ENCODE assay signal across 1 cellular context in the genomic region with DNA sequence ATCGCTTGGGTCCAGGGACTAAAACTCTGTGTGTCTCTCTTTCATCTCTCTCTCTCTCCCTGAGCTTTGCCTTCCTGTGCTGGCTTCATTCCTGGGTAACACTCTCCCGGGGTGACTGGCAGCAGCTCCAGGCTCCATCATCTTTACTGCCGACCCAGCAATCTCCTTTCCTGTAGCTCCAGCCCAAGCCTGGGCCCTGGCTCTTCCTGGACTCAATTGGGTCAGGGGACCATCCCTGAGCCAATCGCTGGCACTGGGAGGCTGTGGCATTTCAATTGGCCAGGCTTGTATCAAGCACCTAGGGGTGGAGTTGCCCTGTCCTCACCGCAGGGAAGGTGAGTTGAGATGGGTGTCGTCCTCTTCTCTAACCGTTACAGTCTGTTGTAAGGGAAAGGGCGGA.
TF ChIP-seq lines count a peak whose summit lies in the region.

No MANE protein-coding gene starts in this region.

TF ChIP-seq in HCT116, 20 proteins besides CTCF, POLR2A, EP300 and RAD21 (continued from another document):
- TF ChIP-seq, protein P1, sequence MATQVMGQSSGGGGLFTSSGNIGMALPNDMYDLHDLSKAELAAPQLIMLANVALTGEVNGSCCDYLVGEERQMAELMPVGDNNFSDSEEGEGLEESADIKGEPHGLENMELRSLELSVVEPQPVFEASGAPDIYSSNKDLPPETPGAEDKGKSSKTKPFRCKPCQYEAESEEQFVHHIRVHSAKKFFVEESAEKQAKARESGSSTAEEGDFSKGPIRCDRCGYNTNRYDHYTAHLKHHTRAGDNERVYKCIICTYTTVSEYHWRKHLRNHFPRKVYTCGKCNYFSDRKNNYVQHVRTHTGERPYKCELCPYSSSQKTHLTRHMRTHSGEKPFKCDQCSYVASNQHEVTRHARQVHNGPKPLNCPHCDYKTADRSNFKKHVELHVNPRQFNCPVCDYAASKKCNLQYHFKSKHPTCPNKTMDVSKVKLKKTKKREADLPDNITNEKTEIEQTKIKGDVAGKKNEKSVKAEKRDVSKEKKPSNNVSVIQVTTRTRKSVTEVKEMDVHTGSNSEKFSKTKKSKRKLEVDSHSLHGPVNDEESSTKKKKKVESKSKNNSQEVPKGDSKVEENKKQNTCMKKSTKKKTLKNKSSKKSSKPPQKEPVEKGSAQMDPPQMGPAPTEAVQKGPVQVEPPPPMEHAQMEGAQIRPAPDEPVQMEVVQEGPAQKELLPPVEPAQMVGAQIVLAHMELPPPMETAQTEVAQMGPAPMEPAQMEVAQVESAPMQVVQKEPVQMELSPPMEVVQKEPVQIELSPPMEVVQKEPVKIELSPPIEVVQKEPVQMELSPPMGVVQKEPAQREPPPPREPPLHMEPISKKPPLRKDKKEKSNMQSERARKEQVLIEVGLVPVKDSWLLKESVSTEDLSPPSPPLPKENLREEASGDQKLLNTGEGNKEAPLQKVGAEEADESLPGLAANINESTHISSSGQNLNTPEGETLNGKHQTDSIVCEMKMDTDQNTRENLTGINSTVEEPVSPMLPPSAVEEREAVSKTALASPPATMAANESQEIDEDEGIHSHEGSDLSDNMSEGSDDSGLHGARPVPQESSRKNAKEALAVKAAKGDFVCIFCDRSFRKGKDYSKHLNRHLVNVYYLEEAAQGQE (IDR thresholded peaks at IDR 0.05; ENCODE audit: low read depth) = no peak
- no peak for TF ChIP-seq CBX3 (IDR thresholded peaks at IDR 0.05; ENCODE audit: low read depth)
TF ChIP-seq in HCT116: peak in this region for 0.
